ENCODE assay signal across 1 cellular context in the genomic region with DNA sequence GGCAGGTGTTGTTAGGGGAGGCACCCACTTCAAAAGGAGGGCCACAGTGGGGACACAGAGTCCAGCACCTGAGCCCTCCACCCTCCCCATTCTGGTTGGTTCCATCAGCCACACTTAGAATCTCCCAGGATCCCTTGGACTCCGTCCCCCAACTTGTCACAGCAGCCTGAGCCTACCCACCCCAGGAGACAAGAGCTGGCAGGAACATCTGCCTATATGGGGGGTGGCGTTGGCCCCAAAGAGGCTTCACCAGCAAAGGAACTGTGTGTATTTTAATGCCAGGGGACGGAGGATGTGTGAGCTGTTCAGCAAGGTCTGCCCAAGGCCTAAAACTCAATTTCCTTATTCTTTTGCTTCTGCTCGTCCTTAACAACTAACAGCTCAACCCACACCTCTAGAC.
TF ChIP-seq lines count a peak whose summit lies in the region.

No MANE protein-coding gene starts in this region.

TF ChIP-seq in IMR-90, 13 proteins besides CTCF, POLR2A, EP300 and RAD21 (continued from another document):
- TF ChIP-seq ELK1 (IDR thresholded peaks at IDR 0.05; ENCODE audit: borderline replicate concordance, low read depth, low read length) (no peak), RCOR1 (IDR thresholded peaks at IDR 0.05; ENCODE audit: insufficient replicate concordance, low read length) (no peak)
